Comparison of ENCODE assay signal across 1 cellular context in genomic region chr12:54368709-54369596, GRCh38.
A peak's percentile ranks its signal among the peaks of the same experiment; 100 is the strongest.
TF ChIP-seq lines count a peak whose summit lies in the region.

No MANE protein-coding gene starts in this region.

TF ChIP-seq in K562, 482 proteins besides CTCF, POLR2A, EP300 and RAD21 (continued from another document and continues in another):
- TF ChIP-seq AFF4 (CRISPR knock-in tag; IDR thresholded peaks at IDR 0.05), result peak; percentile 53; the same call in 1 of the 2 replicates
- 0 out of 6 replicates have a peak, but pooled peaks of 1 of the 3 experiments have one; percentile 41 for TF ChIP-seq ZBTB11 (CRISPR knock-in tag; IDR thresholded peaks at IDR 0.05)
- peak; percentile 96 for TF ChIP-seq ATF7 (IDR thresholded peaks at IDR 0.05)
- TF ChIP-seq THRAP3 (IDR thresholded peaks at IDR 0.05; ENCODE audit: borderline replicate concordance), result no peak
- peak in 1 of 2 experiments; percentile 32; a peak in 1 of 4 replicates for TF ChIP-seq ARNT (IDR thresholded peaks at IDR 0.05)
- TF ChIP-seq ZBTB5 (IDR thresholded peaks at IDR 0.05), result peak; percentile 73; the same call in 1 of the 2 replicates
- TF ChIP-seq ZBTB7A (IDR thresholded peaks at IDR 0.05; ENCODE audit: borderline replicate concordance, control insufficient read depth, low read depth, low read length), result peak; percentile 83
- 0 out of 2 replicates have a peak, but pooled peaks have one; percentile 33 for TF ChIP-seq NCOA1 (IDR thresholded peaks at IDR 0.05; ENCODE audit: low read depth)
- no peak for TF ChIP-seq MBD1 (CRISPR knock-in tag; IDR thresholded peaks at IDR 0.05)
- no peak for TF ChIP-seq BRF2 (IDR thresholded peaks at IDR 0.05; ENCODE audit: borderline replicate concordance, insufficient read depth, insufficient read length)
- peak; percentile 18; the same call in 1 of the 2 replicates for TF ChIP-seq GATAD2A (IDR thresholded peaks at IDR 0.05)
- no peak for TF ChIP-seq ZNF586 (CRISPR knock-in tag; conservative IDR thresholded peaks at IDR 0.05)
- no peak for TF ChIP-seq ZNF3 (CRISPR knock-in tag; IDR thresholded peaks at IDR 0.05)
- TF ChIP-seq ZNF217 (CRISPR knock-in tag; IDR thresholded peaks at IDR 0.05), result no peak
- TF ChIP-seq SP1 (CRISPR knock-in tag; IDR thresholded peaks at IDR 0.05), result peak; percentile 37; the same call in 1 of the 2 replicates
- peak; percentile 20; the same call in 1 of the 2 replicates for TF ChIP-seq HLTF (IDR thresholded peaks at IDR 0.05)
- TF ChIP-seq ELF1 (tag; IDR thresholded peaks at IDR 0.05), result peak; percentile 90
- TF ChIP-seq NONO (IDR thresholded peaks at IDR 0.05; ENCODE audit: low read depth in 2 of 2, low read length in 1 of 2), result peak in 1 of 2 experiments; percentile 96; a peak in 2 of 4 replicates
- peak; percentile 41; the same call in 1 of the 2 replicates for TF ChIP-seq CC2D1A (IDR thresholded peaks at IDR 0.05)
- TF ChIP-seq MED1 (CRISPR knock-in tag; IDR thresholded peaks at IDR 0.05; ENCODE audit: borderline replicate concordance), result no peak
- TF ChIP-seq STAG1 (CRISPR knock-in tag; IDR thresholded peaks at IDR 0.05; ENCODE audit: borderline replicate concordance), result peak; percentile 92
- no peak for TF ChIP-seq MITF (IDR thresholded peaks at IDR 0.05)
- peak; percentile 91 for TF ChIP-seq SMC3 (conservative IDR thresholded peaks at IDR 0.05; ENCODE audit: insufficient read depth, low read depth, low read length)
- TF ChIP-seq EP400 (IDR thresholded peaks at IDR 0.05), result peak; percentile 60; the same call in 1 of the 2 replicates
- 0 out of 2 replicates have a peak, but pooled peaks have one; percentile 67 for TF ChIP-seq ZKSCAN8 (CRISPR knock-in tag; IDR thresholded peaks at IDR 0.05)
- TF ChIP-seq POLR2G (IDR thresholded peaks at IDR 0.05; ENCODE audit: low read depth, low read length), result peak; percentile 46; the same call in 1 of the 2 replicates
- TF ChIP-seq U2AF2 (optimal IDR thresholded peaks at IDR 0.05; ENCODE audit: low read depth, low read length), result no peak
- TF ChIP-seq ZNF408 (CRISPR knock-in tag; IDR thresholded peaks at IDR 0.05; ENCODE audit: low read depth), result no peak
- TF ChIP-seq ETV6 (IDR thresholded peaks at IDR 0.05; ENCODE audit: borderline replicate concordance in 1 of 2, low read depth in 2 of 2, low read length in 1 of 2), result no peak; a peak in 1 of 4 replicates
- 0 out of 2 replicates have a peak, but pooled peaks have one; percentile 18 for TF ChIP-seq ETV6 (CRISPR knock-in tag; IDR thresholded peaks at IDR 0.05; ENCODE audit: borderline replicate concordance)
- TF ChIP-seq GATAD2B (IDR thresholded peaks at IDR 0.05; ENCODE audit: borderline replicate concordance), result peak; percentile 51; the same call in 1 of the 2 replicates
- TF ChIP-seq RERE (CRISPR knock-in tag; IDR thresholded peaks at IDR 0.05; ENCODE audit: borderline replicate concordance), result 0 out of 2 replicates have a peak, but pooled peaks have one; percentile 67
- no peak for TF ChIP-seq CSDE1 (IDR thresholded peaks at IDR 0.05)
- no peak for TF ChIP-seq HDAC8 (tag; IDR thresholded peaks at IDR 0.05)
- peak; percentile 45; the same call in 1 of the 2 replicates for TF ChIP-seq BHLHE40 (IDR thresholded peaks at IDR 0.05; ENCODE audit: low read length)
- no peak; the same call in 1 of the 2 replicates for TF ChIP-seq DPF2 (IDR thresholded peaks at IDR 0.05)
